34 cellular contexts compared by ENCODE assay signal in genomic region chr5:62488531-62488930, GRCh38.
"Had no signal": no experiment of that assay in that cellular context is flagged by ENCODE, and none has a peak within 500 bp of the region (broad histone marks: within the 10 kb centered on the region; RNA-seq: fewer than 3 reads in every experiment).

No MANE protein-coding gene starts in this region.

- H3K4me1 ChIP-seq: heart left ventricle, left lung, parathyroid adenoma, psoas muscle, stomach, thyroid gland, upper lobe of left lung, vagina had no signal

- H3K79me2 ChIP-seq: parathyroid adenoma had no signal

- H3K27me3 Mint-ChIP-seq: activated CD8-positive, alpha-beta memory T cell treated with anti-CD3 and anti-CD28 coated beads, Interleukin-2, amount 10 ng/mL, durations not matched to agents 7 days and 5 days; activated CD8-positive, alpha-beta T cell treated with anti-CD3 and anti-CD28 coated beads for 36 hours; naive thymus-derived CD4-positive, alpha-beta T cell; stimulated activated memory B cell treated with anti-CD40 and anti-IgM and Interleukin-4, amounts not matched to agents 10 μg/mL and 1 μg/mL and 100 μg/mL, for 72 hours had no signal

- H3K36me3 Mint-ChIP-seq: activated naive CD4-positive, alpha-beta T cell treated with anti-CD3 and anti-CD28 coated beads, Interleukin-2, amount 50 U/mL, for 72 hours had no signal

- H3K9ac ChIP-seq: parathyroid adenoma had no signal

- ATAC-seq: activated CD8-positive, alpha-beta memory T cell treated with anti-CD3 and anti-CD28 coated beads, Interleukin-2, amount 10 ng/mL, durations not matched to agents 7 days and 5 days; activated CD8-positive, alpha-beta T cell treated with anti-CD3 and anti-CD28 coated beads for 36 hours; activated naive CD4-positive, alpha-beta T cell treated with anti-CD3 and anti-CD28 coated beads, Interleukin-2, amount 50 U/mL, for 72 hours; esophagus mucosa; heart left ventricle; left lung; naive thymus-derived CD4-positive, alpha-beta T cell; psoas muscle; stimulated activated memory B cell treated with anti-CD40 and anti-IgM and Interleukin-4, amounts not matched to agents 10 μg/mL and 1 μg/mL and 100 μg/mL, for 72 hours had no signal

- H3K4me3 ChIP-seq: cardiac muscle cell, coronary artery, heart left ventricle, left lung, lung, psoas muscle, smooth muscle cell, stomach, thyroid gland, upper lobe of left lung, vagina had no signal

- H3K27ac ChIP-seq: cardiac muscle cell, coronary artery, heart left ventricle, left lung, parathyroid adenoma, psoas muscle, stomach, thyroid gland, upper lobe of left lung, vagina, VCaP had no signal

- H3K4me1 Mint-ChIP-seq: neural crest cell; stimulated activated memory B cell treated with anti-CD40 and anti-IgM and Interleukin-4, amounts not matched to agents 10 μg/mL and 1 μg/mL and 100 μg/mL, for 72 hours had no signal

- H3K4me3 Mint-ChIP-seq: activated CD8-positive, alpha-beta memory T cell treated with anti-CD3 and anti-CD28 coated beads, Interleukin-2, amount 10 ng/mL, durations not matched to agents 7 days and 5 days; activated CD8-positive, alpha-beta T cell treated with anti-CD3 and anti-CD28 coated beads for 36 hours; naive thymus-derived CD4-positive, alpha-beta T cell; neural crest cell; stimulated activated memory B cell treated with anti-CD40 and anti-IgM and Interleukin-4, amounts not matched to agents 10 μg/mL and 1 μg/mL and 100 μg/mL, for 72 hours; T-helper 2 cell treated with Interferon-gamma antibody and Interleukin-4, amounts not matched to agents 5 μg/mL and 100 μg/mL, for 36 hours had no signal

- H3K27ac Mint-ChIP-seq: activated CD8-positive, alpha-beta memory T cell treated with anti-CD3 and anti-CD28 coated beads, Interleukin-2, amount 10 ng/mL, durations not matched to agents 7 days and 5 days; activated CD8-positive, alpha-beta T cell treated with anti-CD3 and anti-CD28 coated beads for 36 hours; activated naive CD4-positive, alpha-beta T cell treated with anti-CD3 and anti-CD28 coated beads, Interleukin-2, amount 50 U/mL, for 72 hours; activated T-helper 2 cell treated with anti-CD3 and anti-CD28 coated beads, Interferon-gamma antibody, Interleukin-2, Interleukin-4, amounts not matched to agents 10 μg/mL and 5 μg/mL and 100 μg/mL, durations not matched to agents 14 hours and 24 hours and 36 hours; stimulated activated memory B cell treated with anti-CD40 and anti-IgM and Interleukin-4, amounts not matched to agents 10 μg/mL and 1 μg/mL and 100 μg/mL, for 72 hours; T-helper 2 cell treated with Interferon-gamma antibody and Interleukin-4, amounts not matched to agents 5 μg/mL and 100 μg/mL, for 36 hours had no signal

- H3K27me3 ChIP-seq: cardiac muscle cell, heart left ventricle, left lung, stomach, thyroid gland, upper lobe of left lung, vagina had no signal

- H3K4me2 ChIP-seq: smooth muscle cell had no signal

- DNase-seq: activated CD4-positive, alpha-beta T cell treated with anti-CD3 and anti-CD28 coated beads, Interleukin-2, amount 50 U/mL, for 1 hour; activated CD8-positive, alpha-beta memory T cell treated with anti-CD3 and anti-CD28 coated beads, Interleukin-2, amount 10 ng/mL, durations not matched to agents 7 days and 5 days; activated CD8-positive, alpha-beta T cell treated with anti-CD3 and anti-CD28 coated beads for 36 hours; activated T-cell treated with anti-CD3 and anti-CD28 coated beads, Interleukin-2, amount 50 U/mL, for 48 hours; anterior cingulate cortex; foreskin fibroblast; heart left ventricle; hypothalamus; kidney glomerular epithelial cell; left lung; midbrain; naive thymus-derived CD4-positive, alpha-beta T cell; occipital lobe; psoas muscle; stimulated activated CD4-positive, alpha-beta T cell treated with anti-CD3 and anti-CD28 coated beads, Interleukin-1b, Interleukin-23, amount 100 ng/mL, for 48 hours; stimulated activated CD4-positive, alpha-beta T cell treated with anti-CD3 and anti-CD28 coated beads, Interleukin-4, amount 100 ng/mL, for 4 hours; stimulated activated CD8-positive, alpha-beta memory T cell treated with anti-CD3 and anti-CD28 coated beads, Interleukin-4, amount 100 ng/mL, for 48 hours; stomach; T-helper 1 cell; thyroid gland; upper lobe of left lung had no signal

- H3K9me3 ChIP-seq: heart left ventricle, left lung, psoas muscle, stomach, thyroid gland, upper lobe of left lung, vagina had no signal

- H3K9me3 Mint-ChIP-seq: activated CD8-positive, alpha-beta T cell treated with anti-CD3 and anti-CD28 coated beads for 36 hours; activated naive CD4-positive, alpha-beta T cell treated with anti-CD3 and anti-CD28 coated beads, Interleukin-2, amount 50 U/mL, for 72 hours; activated T-helper 2 cell treated with anti-CD3 and anti-CD28 coated beads, Interferon-gamma antibody, Interleukin-2, Interleukin-4, amounts not matched to agents 10 μg/mL and 5 μg/mL and 100 μg/mL, durations not matched to agents 14 hours and 24 hours and 36 hours; naive thymus-derived CD4-positive, alpha-beta T cell; neural crest cell; stimulated activated memory B cell treated with anti-CD40 and anti-IgM and Interleukin-4, amounts not matched to agents 10 μg/mL and 1 μg/mL and 100 μg/mL, for 72 hours; T-helper 2 cell treated with Interferon-gamma antibody and Interleukin-4, amounts not matched to agents 5 μg/mL and 100 μg/mL, for 36 hours had no signal
